1 cellular context compared by ENCODE assay signal in the genomic region with DNA sequence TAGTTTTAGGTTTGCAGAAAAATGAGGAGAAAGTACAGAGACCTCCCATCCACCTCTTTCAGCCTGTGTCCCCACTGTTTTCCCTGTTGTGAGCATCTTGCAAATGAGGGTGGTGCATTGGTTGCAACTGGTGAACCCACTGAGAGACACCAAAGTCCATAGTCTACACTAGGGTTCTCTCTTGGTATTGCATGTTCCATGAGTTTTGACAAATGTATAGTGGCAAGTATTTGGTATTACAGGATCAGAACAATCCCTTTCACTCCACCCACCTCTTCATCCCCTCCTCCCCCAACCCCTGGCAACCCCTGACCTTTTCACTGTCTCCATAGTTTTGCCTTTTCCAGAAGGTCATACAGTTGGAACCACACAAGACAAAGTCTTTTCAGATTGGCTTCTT.
TF ChIP-seq lines count a peak whose summit lies in the region.

No MANE protein-coding gene starts in this region.

TF ChIP-seq in HepG2, 621 proteins besides CTCF, POLR2A, EP300 and RAD21:
- no peak for TF ChIP-seq PHF8 (CRISPR knock-in tag; IDR thresholded peaks at IDR 0.05)
